11 cellular contexts compared by ENCODE assay signal in the genomic region with DNA sequence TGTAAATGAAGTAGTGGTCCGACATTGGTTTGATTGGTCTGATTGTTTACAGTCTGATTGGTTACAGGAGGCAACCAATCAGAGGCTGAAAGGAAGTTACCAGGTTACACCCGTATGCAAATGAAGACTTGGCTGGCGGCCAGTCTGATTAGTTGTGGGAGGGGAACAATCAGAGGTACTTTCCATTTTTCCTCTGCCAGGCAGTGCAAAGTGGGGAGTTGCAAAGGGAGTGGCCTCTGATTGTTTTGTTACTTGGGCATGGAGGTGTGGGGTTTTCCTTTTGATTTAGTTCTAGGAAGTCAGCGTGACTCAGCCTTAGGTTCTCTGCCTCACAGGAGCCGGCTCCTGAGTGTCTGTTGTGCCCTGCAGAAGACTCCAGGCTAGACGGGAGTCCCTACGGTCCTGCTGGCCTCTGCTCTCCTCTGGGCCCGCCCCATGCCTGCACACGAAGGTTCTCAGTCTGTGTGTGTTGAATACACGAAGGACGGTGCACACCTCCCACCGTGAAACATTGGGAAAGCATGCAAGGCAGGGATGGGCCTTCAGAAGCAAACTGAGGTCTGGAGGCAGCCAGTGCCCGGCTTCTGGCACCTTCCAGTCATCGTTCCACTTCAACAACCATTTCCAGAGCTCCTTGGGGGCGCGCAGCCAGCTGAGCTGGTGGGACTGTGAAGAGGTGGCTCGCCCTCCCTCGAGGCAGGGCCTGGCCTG. TPM values are rescaled to one million over a fixed set of nuclear protein-coding genes. Genes with fewer than 3 reads are reported as not detected.
DNase-seq lines count a peak whose midpoint lies in the region; ATAC-seq lines count a peak whose summit lies in the region.
"Had no signal": no experiment of that assay in that cellular context is flagged by ENCODE, and none has a peak within 500 bp of the region (broad histone marks: within the 10 kb centered on the region; RNA-seq: fewer than 3 reads in every experiment).

No MANE protein-coding gene starts in this region.

- H3K4me2 ChIP-seq in mesendoderm (ENCODE audit: low read length): no peak overlapping the region

- no peak overlapping the region for H3K23ac ChIP-seq in mesendoderm (ENCODE audit: low read length)

- no peak overlapping the region for H2BK5ac ChIP-seq in mesendoderm (ENCODE audit: low read length)

- no peak overlapping the region for H3K56ac ChIP-seq in mesendoderm (ENCODE audit: low read length)

- peaks cover 6% of the 10 kb centered on the region for H3K4me1 ChIP-seq in mesendoderm (ENCODE audit: control insufficient read depth, low read depth, low read length)
- H3K4me1 ChIP-seq: HAP-1, sigmoid colon had no signal

- in situ Hi-C loops in Caki2 (cut with HindIII; ENCODE audit: low pct_unique_long_range_greater_than_20kb, low sequenced_read_pairs): no loop called here

- H4K8ac ChIP-seq in mesendoderm (ENCODE audit: low read depth, low read length): no peak overlapping the region

- H3K4me3 ChIP-seq in mesendoderm (ENCODE audit: low read length): no peak overlapping the region
- H3K4me3 ChIP-seq: HAP-1, sigmoid colon had no signal

- H4K5ac ChIP-seq in mesendoderm (ENCODE audit: low read length): no peak overlapping the region

- H3K36me3 ChIP-seq in mesendoderm (ENCODE audit: control insufficient read depth, insufficient read depth, low read length): no peaks in the 10 kb centered on the region
- H3K36me3 ChIP-seq: HAP-1, sigmoid colon had no signal

- H2BK15ac ChIP-seq in mesendoderm (replicated peaks; ENCODE audit: low read depth): no peak overlapping the region

- H3K18ac ChIP-seq in mesendoderm (ENCODE audit: low read length): no peak overlapping the region

- no peak overlapping the region for H3K27ac ChIP-seq in mesendoderm (ENCODE audit: low read depth, low read length)

- H3K79me2 ChIP-seq in mesendoderm (ENCODE audit: control insufficient read depth, insufficient read depth, low read length): no peaks in the 10 kb centered on the region

- no peak overlapping the region for H2AK5ac ChIP-seq in mesendoderm (ENCODE audit: low read length)

- DNase-seq in Caki2 (ENCODE audit: low read depth): peak; percentile 96
- DNase-seq in HT-29 (ENCODE audit: low spot score): peak; percentile 2
- DNase-seq in SW480 (ENCODE audit: low spot score): peak; percentile 71
- peak; percentile 54 for DNase-seq in mesendoderm
- DNase-seq in NCI-H446 treated with DMSO at 0.1 percent for 48 hours (lab: John Stamatoyannopoulos, UW): no peak
- DNase-seq in EL: no peak
- DNase-seq: cerebellar nuclear complex, NCI-H1092 treated with DMSO at 0.1 percent for 48 hours, sigmoid colon had no signal

- no peak overlapping the region for H2BK120ac ChIP-seq in mesendoderm (ENCODE audit: low read depth, low read length)

- H3K27me3 ChIP-seq in mesendoderm (ENCODE audit: insufficient read depth, low read length, poor library complexity): no peaks in the 10 kb centered on the region

- H3K9ac ChIP-seq in mesendoderm (ENCODE audit: low read length): no peak overlapping the region

- ATAC-seq in HG03097 (IDR thresholded peaks at IDR 0.05; ENCODE audit: low FRiP score, unreplicated experiment): no peak

- WGBS in mesendoderm (ENCODE audit: extremely low coverage, insufficient coverage, low lambda C conversion rate): no CpG with 5 or more reads among the region's 18 CpGs

- no peaks in the 10 kb centered on the region for H3K79me1 ChIP-seq in mesendoderm (ENCODE audit: low read length)

- no peak overlapping the region for H3K4ac ChIP-seq in mesendoderm (ENCODE audit: low read depth, low read length)

RNA-seq across cellular contexts. Expression of a gene that starts 43.0 kb away (rescaled TPM):
- 2.6 and 3.7 TPM in 2 replicates for total RNA-seq in Caki2 (2014; rRNA removed; shearing (Covaris generic); ENCODE audit: low replicate concordance)
- not detected in 2 replicates for total RNA-seq in HT-29 (2014; rRNA removed; shearing (Covaris generic))
- polyA plus RNA-seq in mesendoderm (2013, experiment 1 of 2): 14.7 TPM
- 15.0 TPM for polyA plus RNA-seq in mesendoderm (2013, experiment 2 of 2)

Comparison
In these comparisons a context has a peak if more than half of its experiments do, and no peak if none do; other contexts are left out.
1. DNase-seq: peak in Caki2 (single experiment), HT-29 (single experiment), SW480 (single experiment) and mesendoderm (single experiment); none in NCI-H446 treated with DMSO at 0.1 percent for 48 hours (single experiment) and EL (single experiment).